Comparison of ENCODE assay signal across 11 cellular contexts in genomic region chr11:1830500-1831223, GRCh38. TPM values are rescaled to one million over a fixed set of nuclear protein-coding genes. Genes with fewer than 3 reads are reported as not detected.
A peak's percentile ranks its signal among the peaks of the same experiment; 100 is the strongest.
DNase-seq lines count a peak whose midpoint lies in the region; ATAC-seq, FAIRE-seq and TF ChIP-seq lines count a peak whose summit lies in the region.
"Had no signal": no experiment of that assay in that cellular context is flagged by ENCODE, and none has a peak within 500 bp of the region (broad histone marks: within the 10 kb centered on the region; RNA-seq: fewer than 3 reads in every experiment).

No MANE protein-coding gene starts in this region.

- H3K4me3 ChIP-seq in breast epithelium (no peak overlapping the region), mucosa of stomach (ENCODE audit: low read length) (no peak overlapping the region)

- H3K4me3 Mint-ChIP-seq in T-helper 17 cell, result no peak overlapping the region
- H3K4me3 Mint-ChIP-seq: HFFc6, memory B cell had no signal

- ATAC-seq in GM21619 (IDR thresholded peaks at IDR 0.05; ENCODE audit: unreplicated experiment), result no peak
- no peak for ATAC-seq in T-helper 17 cell
- no peak for ATAC-seq in GM21423 (IDR thresholded peaks at IDR 0.05; ENCODE audit: unreplicated experiment)

- TF ChIP-seq POLR2A in breast epithelium (IDR thresholded peaks at IDR 0.05), result no peak

- FAIRE-seq in HTR-8/SVneo (lab: Jason Lieb, UNC), result no peak

- H3K36me3 ChIP-seq in breast epithelium (no peaks in the 10 kb centered on the region), mucosa of stomach (ENCODE audit: control insufficient read depth, insufficient read depth, low read length) (no peaks in the 10 kb centered on the region)

- H3K27me3 Mint-ChIP-seq in T-helper 17 cell, result peaks cover 43% of the 10 kb centered on the region

- H3K27me3 ChIP-seq in breast epithelium (no peaks in the 10 kb centered on the region), mucosa of stomach (ENCODE audit: control insufficient read depth, insufficient read depth, low read length) (peaks cover 7% of the 10 kb centered on the region)

- no peak overlapping the region for H3K27ac Mint-ChIP-seq in T-helper 17 cell
- H3K27ac Mint-ChIP-seq: HFFc6, memory B cell had no signal

- peaks cover 6% of the 10 kb centered on the region for H3K4me1 Mint-ChIP-seq in T-helper 17 cell
- H3K4me1 Mint-ChIP-seq: memory B cell had no signal

- no peaks in the 10 kb centered on the region for H3K36me3 Mint-ChIP-seq in T-helper 17 cell (ENCODE audit: low read depth)
- H3K36me3 Mint-ChIP-seq: memory B cell had no signal

- H3K9ac ChIP-seq in mucosa of stomach (ENCODE audit: low read length), result peak overlapping the region; percentile 47

- intact Hi-C loops in breast epithelium (cut with DNase I; ENCODE audit: low total_unique reads), result loop anchor here (10.0 kb wide), 1 partner anchor 324 kb away; no protein-coding TSS in a partner anchor

- no peaks in the 10 kb centered on the region for H3K9me3 ChIP-seq in breast epithelium
- H3K9me3 ChIP-seq in mucosa of stomach (ENCODE audit: control insufficient read depth, low read length), result no peaks in the 10 kb centered on the region
- no peaks in the 10 kb centered on the region for H3K9me3 ChIP-seq in T-helper 17 cell (ENCODE audit: control insufficient read depth, low read length, poor library complexity, severe bottlenecking)

- TF ChIP-seq CTCF in breast epithelium (IDR thresholded peaks at IDR 0.05), result no peak

- peak overlapping the region; percentile 83 to 85 for H3K27ac ChIP-seq in breast epithelium
- H3K27ac ChIP-seq in substantia nigra (ENCODE audit: low read depth, low read length, poor library complexity, severe bottlenecking), result no peak overlapping the region

- peak; percentile 58 for DNase-seq in COLO668 (lab: John Stamatoyannopoulos, UW; ENCODE audit: unreplicated experiment)
- peak; percentile 30 for DNase-seq in HTR-8/SVneo (ENCODE audit: insufficient read length, low spot score)
- peak in 1 of 2 donors; percentile 93 for DNase-seq in breast epithelium (ENCODE audit: low spot score in 2 of 2)
- DNase-seq in substantia nigra (lab: John Stamatoyannopoulos, UW), result no peak
- no peak for DNase-seq in T-helper 17 cell
- DNase-seq: HFFc6, NCI-H82 had no signal

- H3K4me1 ChIP-seq in breast epithelium, result peaks cover 21 to 37% of the 10 kb centered on the region in 2 donors
- peaks cover 90% of the 10 kb centered on the region for H3K4me1 ChIP-seq in mucosa of stomach (ENCODE audit: control insufficient read depth, insufficient read depth, low read length)

RNA-seq across cellular contexts. Expression of gene SYT8, which starts 4.1 kb away (rescaled TPM):
- total RNA-seq in breast epithelium (10 to 100 TPM in 2 of 3 donors, not detected in 1; 10.7 to 12.1 TPM), T-helper 17 cell (not detected)
- total RNA-seq: HFFc6 had no signal

RNA-seq across cellular contexts. Expression of gene TNNI2, which starts 8.1 kb away (rescaled TPM):
- total RNA-seq in breast epithelium (1 to 10 TPM in 2 of 3 donors, not detected in 1; 1.6 to 5.6 TPM), T-helper 17 cell (not detected)
- total RNA-seq: HFFc6 had no signal

RNA-seq across cellular contexts. Expression of gene LSP1, which starts 22.2 kb away (rescaled TPM):
- total RNA-seq in breast epithelium, result 10 to 100 TPM; 21.4 to 36.0 (median 23.6) TPM
- total RNA-seq in T-helper 17 cell, result 100 to 1,000 TPM; 297 to 299 TPM

Comparison
In these comparisons a context has a peak if more than half of its experiments do, and no peak if none do; other contexts are left out.
1. DNase-seq: peak in COLO668 (single experiment) and HTR-8/SVneo (single experiment); none in substantia nigra (0 of 49) and T-helper 17 cell (0 of 3).
2. RNA of gene LSP1, which starts 22.2 kb away (total RNA-seq): 297 to 299 TPM in T-helper 17 cell; 21.4 to 36.0 TPM in breast epithelium; every median in the first group is over 4 times any median in the second.